In the genomic region with DNA sequence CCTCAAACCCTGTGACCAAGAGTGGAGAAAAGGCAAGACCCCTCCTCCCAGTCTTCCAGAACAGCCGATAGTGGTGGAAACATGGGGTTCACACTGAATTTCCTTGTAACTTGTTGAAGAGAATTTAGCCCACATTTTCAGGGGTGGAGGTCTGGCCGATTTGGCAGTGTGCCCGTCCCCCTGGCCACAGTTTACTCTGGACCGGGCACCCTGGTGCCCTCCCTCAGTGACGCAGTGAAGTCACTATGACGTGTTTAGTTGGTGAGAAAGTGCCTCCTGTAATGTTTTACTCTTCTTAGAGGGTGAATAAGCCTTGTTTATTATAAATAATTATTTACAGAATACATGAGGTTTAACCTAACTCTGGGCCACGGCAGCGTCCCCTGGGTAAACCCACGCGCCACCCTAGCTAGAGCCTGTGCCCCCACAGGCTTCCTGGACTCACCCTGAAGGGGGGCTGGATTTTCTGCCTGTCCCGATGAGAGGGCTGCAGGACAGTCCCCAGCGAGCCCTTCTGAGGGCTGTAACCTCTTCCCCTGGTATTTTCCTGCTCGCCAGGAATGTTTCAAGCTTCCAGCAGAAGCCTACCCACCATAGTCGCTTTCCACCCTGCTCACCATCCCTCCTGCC, we compare ENCODE assay signal across 1 cellular context.
TF ChIP-seq lines count a peak whose summit lies in the region.

No MANE protein-coding gene starts in this region.

TF ChIP-seq in GM12878, 131 proteins besides CTCF, POLR2A, EP300 and RAD21 (continued from another document):
- TF ChIP-seq, protein P1, sequence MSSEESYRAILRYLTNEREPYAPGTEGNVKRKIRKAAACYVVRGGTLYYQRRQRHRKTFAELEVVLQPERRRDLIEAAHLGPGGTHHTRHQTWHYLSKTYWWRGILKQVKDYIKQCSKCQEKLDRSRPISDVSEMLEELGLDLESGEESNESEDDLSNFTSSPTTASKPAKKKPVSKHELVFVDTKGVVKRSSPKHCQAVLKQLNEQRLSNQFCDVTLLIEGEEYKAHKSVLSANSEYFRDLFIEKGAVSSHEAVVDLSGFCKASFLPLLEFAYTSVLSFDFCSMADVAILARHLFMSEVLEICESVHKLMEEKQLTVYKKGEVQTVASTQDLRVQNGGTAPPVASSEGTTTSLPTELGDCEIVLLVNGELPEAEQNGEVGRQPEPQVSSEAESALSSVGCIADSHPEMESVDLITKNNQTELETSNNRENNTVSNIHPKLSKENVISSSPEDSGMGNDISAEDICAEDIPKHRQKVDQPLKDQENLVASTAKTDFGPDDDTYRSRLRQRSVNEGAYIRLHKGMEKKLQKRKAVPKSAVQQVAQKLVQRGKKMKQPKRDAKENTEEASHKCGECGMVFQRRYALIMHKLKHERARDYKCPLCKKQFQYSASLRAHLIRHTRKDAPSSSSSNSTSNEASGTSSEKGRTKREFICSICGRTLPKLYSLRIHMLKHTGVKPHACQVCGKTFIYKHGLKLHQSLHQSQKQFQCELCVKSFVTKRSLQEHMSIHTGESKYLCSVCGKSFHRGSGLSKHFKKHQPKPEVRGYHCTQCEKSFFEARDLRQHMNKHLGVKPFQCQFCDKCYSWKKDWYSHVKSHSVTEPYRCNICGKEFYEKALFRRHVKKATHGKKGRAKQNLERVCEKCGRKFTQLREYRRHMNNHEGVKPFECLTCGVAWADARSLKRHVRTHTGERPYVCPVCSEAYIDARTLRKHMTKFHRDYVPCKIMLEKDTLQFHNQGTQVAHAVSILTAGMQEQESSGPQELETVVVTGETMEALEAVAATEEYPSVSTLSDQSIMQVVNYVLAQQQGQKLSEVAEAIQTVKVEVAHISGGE (CRISPR knock-in tag; IDR thresholded peaks at IDR 0.05), result no peak
- TF ChIP-seq ZNF274 (IDR thresholded peaks at IDR 0.05; ENCODE audit: insufficient read depth, insufficient read length) (no peak), MYB (IDR thresholded peaks at IDR 0.05; ENCODE audit: borderline replicate concordance, low read depth, low read length) (no peak), ZZZ3 (IDR thresholded peaks at IDR 0.05; ENCODE audit: control insufficient read depth, insufficient read length, low read depth) (no peak), PAX8 (IDR thresholded peaks at IDR 0.05) (no peak), ZSCAN29 (IDR thresholded peaks at IDR 0.05) (no peak), MTA2 (IDR thresholded peaks at IDR 0.05; ENCODE audit: low read depth) (no peak), SMAD1 (IDR thresholded peaks at IDR 0.05; ENCODE audit: low read depth, partially characterized antibody) (no peak), ZNF24 (IDR thresholded peaks at IDR 0.05) (no peak), RUNX3 (IDR thresholded peaks at IDR 0.05; ENCODE audit: low read length) (no peak), NFXL1 (IDR thresholded peaks at IDR 0.05; ENCODE audit: borderline replicate concordance) (no peak), EGR1 (IDR thresholded peaks at IDR 0.05; ENCODE audit: borderline replicate concordance in 1 of 2, low read depth in 2 of 2, low read length in 2 of 2) (no peak), CREB1 (IDR thresholded peaks at IDR 0.05; ENCODE audit: low read depth) (peak; percentile 41; the same call in 1 of the 2 replicates), KAT2A (conservative IDR thresholded peaks at IDR 0.05; ENCODE audit: control insufficient read depth, low read depth, low read length) (no peak), ZNF622 (IDR thresholded peaks at IDR 0.05) (no peak), DPF2 (IDR thresholded peaks at IDR 0.05) (peak; percentile 20; the same call in 1 of the 2 replicates), POLR2AphosphoS2 (IDR thresholded peaks at IDR 0.05; ENCODE audit: low read depth, low read length) (no peak), JUNB (IDR thresholded peaks at IDR 0.05) (no peak), ATF7 (IDR thresholded peaks at IDR 0.05; ENCODE audit: low read depth) (0 out of 2 replicates have a peak, but pooled peaks have one; percentile 20), MEF2B (IDR thresholded peaks at IDR 0.05; ENCODE audit: partially characterized antibody, poor library complexity, severe bottlenecking) (no peak), KLF5 (IDR thresholded peaks at IDR 0.05; ENCODE audit: partially characterized antibody) (no peak), CBX5 (IDR thresholded peaks at IDR 0.05; ENCODE audit: low read depth) (no peak), TCF12 (IDR thresholded peaks at IDR 0.05; ENCODE audit: low read depth, low read length) (no peak), ZBED1 (IDR thresholded peaks at IDR 0.05; ENCODE audit: borderline replicate concordance) (no peak), RELA (IDR thresholded peaks at IDR 0.05; ENCODE audit: borderline replicate concordance, partially characterized antibody) (no peak), NR2F1 (conservative IDR thresholded peaks at IDR 0.05) (no peak)
- TF ChIP-seq, protein P2, sequence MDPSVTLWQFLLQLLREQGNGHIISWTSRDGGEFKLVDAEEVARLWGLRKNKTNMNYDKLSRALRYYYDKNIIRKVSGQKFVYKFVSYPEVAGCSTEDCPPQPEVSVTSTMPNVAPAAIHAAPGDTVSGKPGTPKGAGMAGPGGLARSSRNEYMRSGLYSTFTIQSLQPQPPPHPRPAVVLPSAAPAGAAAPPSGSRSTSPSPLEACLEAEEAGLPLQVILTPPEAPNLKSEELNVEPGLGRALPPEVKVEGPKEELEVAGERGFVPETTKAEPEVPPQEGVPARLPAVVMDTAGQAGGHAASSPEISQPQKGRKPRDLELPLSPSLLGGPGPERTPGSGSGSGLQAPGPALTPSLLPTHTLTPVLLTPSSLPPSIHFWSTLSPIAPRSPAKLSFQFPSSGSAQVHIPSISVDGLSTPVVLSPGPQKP (IDR thresholded peaks at IDR 0.05; ENCODE audit: low read depth, low read length), result no peak
- TF ChIP-seq, protein P3, sequence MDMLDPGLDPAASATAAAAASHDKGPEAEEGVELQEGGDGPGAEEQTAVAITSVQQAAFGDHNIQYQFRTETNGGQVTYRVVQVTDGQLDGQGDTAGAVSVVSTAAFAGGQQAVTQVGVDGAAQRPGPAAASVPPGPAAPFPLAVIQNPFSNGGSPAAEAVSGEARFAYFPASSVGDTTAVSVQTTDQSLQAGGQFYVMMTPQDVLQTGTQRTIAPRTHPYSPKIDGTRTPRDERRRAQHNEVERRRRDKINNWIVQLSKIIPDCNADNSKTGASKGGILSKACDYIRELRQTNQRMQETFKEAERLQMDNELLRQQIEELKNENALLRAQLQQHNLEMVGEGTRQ (IDR thresholded peaks at IDR 0.05; ENCODE audit: borderline replicate concordance, low read depth, low read length), result no peak
- TF ChIP-seq, protein P4, sequence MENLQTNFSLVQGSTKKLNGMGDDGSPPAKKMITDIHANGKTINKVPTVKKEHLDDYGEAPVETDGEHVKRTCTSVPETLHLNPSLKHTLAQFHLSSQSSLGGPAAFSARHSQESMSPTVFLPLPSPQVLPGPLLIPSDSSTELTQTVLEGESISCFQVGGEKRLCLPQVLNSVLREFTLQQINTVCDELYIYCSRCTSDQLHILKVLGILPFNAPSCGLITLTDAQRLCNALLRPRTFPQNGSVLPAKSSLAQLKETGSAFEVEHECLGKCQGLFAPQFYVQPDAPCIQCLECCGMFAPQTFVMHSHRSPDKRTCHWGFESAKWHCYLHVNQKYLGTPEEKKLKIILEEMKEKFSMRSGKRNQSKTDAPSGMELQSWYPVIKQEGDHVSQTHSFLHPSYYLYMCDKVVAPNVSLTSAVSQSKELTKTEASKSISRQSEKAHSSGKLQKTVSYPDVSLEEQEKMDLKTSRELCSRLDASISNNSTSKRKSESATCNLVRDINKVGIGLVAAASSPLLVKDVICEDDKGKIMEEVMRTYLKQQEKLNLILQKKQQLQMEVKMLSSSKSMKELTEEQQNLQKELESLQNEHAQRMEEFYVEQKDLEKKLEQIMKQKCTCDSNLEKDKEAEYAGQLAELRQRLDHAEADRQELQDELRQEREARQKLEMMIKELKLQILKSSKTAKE (IDR thresholded peaks at IDR 0.05; ENCODE audit: low read depth, poor library complexity, severe bottlenecking), result no peak
- TF ChIP-seq, protein P5, sequence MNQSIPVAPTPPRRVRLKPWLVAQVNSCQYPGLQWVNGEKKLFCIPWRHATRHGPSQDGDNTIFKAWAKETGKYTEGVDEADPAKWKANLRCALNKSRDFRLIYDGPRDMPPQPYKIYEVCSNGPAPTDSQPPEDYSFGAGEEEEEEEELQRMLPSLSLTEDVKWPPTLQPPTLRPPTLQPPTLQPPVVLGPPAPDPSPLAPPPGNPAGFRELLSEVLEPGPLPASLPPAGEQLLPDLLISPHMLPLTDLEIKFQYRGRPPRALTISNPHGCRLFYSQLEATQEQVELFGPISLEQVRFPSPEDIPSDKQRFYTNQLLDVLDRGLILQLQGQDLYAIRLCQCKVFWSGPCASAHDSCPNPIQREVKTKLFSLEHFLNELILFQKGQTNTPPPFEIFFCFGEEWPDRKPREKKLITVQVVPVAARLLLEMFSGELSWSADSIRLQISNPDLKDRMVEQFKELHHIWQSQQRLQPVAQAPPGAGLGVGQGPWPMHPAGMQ (IDR thresholded peaks at IDR 0.05; ENCODE audit: borderline replicate concordance), result no peak
- TF ChIP-seq, protein P6, sequence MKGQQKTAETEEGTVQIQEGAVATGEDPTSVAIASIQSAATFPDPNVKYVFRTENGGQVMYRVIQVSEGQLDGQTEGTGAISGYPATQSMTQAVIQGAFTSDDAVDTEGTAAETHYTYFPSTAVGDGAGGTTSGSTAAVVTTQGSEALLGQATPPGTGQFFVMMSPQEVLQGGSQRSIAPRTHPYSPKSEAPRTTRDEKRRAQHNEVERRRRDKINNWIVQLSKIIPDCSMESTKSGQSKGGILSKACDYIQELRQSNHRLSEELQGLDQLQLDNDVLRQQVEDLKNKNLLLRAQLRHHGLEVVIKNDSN (IDR thresholded peaks at IDR 0.05; ENCODE audit: borderline replicate concordance, extremely low read length, insufficient read depth, low read depth, low read length), result no peak
- TF ChIP-seq, protein P7, sequence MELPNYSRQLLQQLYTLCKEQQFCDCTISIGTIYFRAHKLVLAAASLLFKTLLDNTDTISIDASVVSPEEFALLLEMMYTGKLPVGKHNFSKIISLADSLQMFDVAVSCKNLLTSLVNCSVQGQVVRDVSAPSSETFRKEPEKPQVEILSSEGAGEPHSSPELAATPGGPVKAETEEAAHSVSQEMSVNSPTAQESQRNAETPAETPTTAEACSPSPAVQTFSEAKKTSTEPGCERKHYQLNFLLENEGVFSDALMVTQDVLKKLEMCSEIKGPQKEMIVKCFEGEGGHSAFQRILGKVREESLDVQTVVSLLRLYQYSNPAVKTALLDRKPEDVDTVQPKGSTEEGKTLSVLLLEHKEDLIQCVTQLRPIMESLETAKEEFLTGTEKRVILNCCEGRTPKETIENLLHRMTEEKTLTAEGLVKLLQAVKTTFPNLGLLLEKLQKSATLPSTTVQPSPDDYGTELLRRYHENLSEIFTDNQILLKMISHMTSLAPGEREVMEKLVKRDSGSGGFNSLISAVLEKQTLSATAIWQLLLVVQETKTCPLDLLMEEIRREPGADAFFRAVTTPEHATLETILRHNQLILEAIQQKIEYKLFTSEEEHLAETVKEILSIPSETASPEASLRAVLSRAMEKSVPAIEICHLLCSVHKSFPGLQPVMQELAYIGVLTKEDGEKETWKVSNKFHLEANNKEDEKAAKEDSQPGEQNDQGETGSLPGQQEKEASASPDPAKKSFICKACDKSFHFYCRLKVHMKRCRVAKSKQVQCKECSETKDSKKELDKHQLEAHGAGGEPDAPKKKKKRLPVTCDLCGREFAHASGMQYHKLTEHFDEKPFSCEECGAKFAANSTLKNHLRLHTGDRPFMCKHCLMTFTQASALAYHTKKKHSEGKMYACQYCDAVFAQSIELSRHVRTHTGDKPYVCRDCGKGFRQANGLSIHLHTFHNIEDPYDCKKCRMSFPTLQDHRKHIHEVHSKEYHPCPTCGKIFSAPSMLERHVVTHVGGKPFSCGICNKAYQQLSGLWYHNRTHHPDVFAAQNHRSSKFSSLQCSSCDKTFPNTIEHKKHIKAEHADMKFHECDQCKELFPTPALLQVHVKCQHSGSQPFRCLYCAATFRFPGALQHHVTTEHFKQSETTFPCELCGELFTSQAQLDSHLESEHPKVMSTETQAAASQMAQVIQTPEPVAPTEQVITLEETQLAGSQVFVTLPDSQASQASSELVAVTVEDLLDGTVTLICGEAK (IDR thresholded peaks at IDR 0.05; ENCODE audit: borderline replicate concordance), result no peak
